In genomic region chr12:113351089-113351488, GRCh38 we compare ENCODE assay signal across 38 cellular contexts. TPM values are rescaled to one million over a fixed set of nuclear protein-coding genes. Genes with fewer than 3 reads are reported as not detected.
"Had no signal": no experiment of that assay in that cellular context is flagged by ENCODE, and none has a peak within 500 bp of the region (broad histone marks: within the 10 kb centered on the region; RNA-seq: fewer than 3 reads in every experiment).

No MANE protein-coding gene starts in this region.

- H3K4me3 ChIP-seq: MG63 had no signal

- H3K9me3 ChIP-seq: MG63 had no signal

- DNase-seq: Karpas-422, Kasumi-1, MG63, MM.1S, MV-4-11, NCI-H1048, NCI-H1092, NCI-H1092 treated with DMSO at 0.1 percent for 48 hours, NCI-H1105, NCI-H1105 treated with DMSO at 0.1 percent for 48 hours, NCI-H1417, NCI-H1417 treated with DMSO at 0.1 percent for 48 hours, NCI-H1436, NCI-H1436 treated with DMSO at 0.1 percent for 48 hours, NCI-H146, NCI-H1694, NCI-H1694 treated with DMSO at 0.1 percent for 48 hours, NCI-H187, NCI-H1930, NCI-H2029, NCI-H2029 treated with DMSO at 0.1 percent for 48 hours, NCI-H2081, NCI-H2081 treated with DMSO at 0.1 percent for 48 hours, NCI-H2107, NCI-H2171, NCI-H2171 treated with DMSO at 0.1 percent for 48 hours, NCI-H2227 treated with DMSO at 0.1 percent for 48 hours, NCI-H226, NCI-H345, NCI-H446, NCI-H446 treated with DMSO at 0.1 percent for 48 hours, NCI-H510A, NCI-H510A treated with DMSO at 0.1 percent for 48 hours, NCI-H524, NCI-H524 treated with DMSO at 0.1 percent for 48 hours, NCI-H526 had no signal

- H3K27me3 ChIP-seq: MG63 had no signal

- H3K36me3 ChIP-seq: MG63 had no signal

RNA-seq across cellular contexts. Expression of gene SDS, which starts 52.6 kb away (rescaled TPM):
- total RNA-seq: LHCN-M2, MCF 10A had no signal
